8 cellular contexts compared by ENCODE assay signal in genomic region chr12:49088190-49088931, GRCh38. TPM values are rescaled to one million over a fixed set of nuclear protein-coding genes. Genes with fewer than 3 reads are reported as not detected.
DNase-seq lines count a peak whose midpoint lies in the region; ATAC-seq and TF ChIP-seq lines count a peak whose summit lies in the region.

No MANE protein-coding gene starts in this region.

- peaks cover 0 to 2% (median 0%) of the 10 kb centered on the region in 11 donors for H3K9me3 Mint-ChIP-seq in naive thymus-derived CD4-positive, alpha-beta T cell
- H3K9me3 Mint-ChIP-seq in stimulated activated effector memory CD8-positive, alpha-beta T cell treated with anti-CD3 and anti-CD28 coated beads, Interleukin-12 subunit alpha, Interleukin-12 subunit beta, amount 100 ng/mL, for 72 hours = no peaks in the 10 kb centered on the region

- peak; percentile 67 for ATAC-seq in GM21526 (IDR thresholded peaks at IDR 0.05; ENCODE audit: low FRiP score, unreplicated experiment)
- ATAC-seq in naive thymus-derived CD4-positive, alpha-beta T cell = peak; percentile 94
- peak; percentile 93 for ATAC-seq in stimulated activated effector memory CD8-positive, alpha-beta T cell treated with anti-CD3 and anti-CD28 coated beads, Interleukin-12 subunit alpha, Interleukin-12 subunit beta, amount 100 ng/mL, for 72 hours

- H3K9ac ChIP-seq in OCI-LY3 (ENCODE audit: low read length) = peak overlapping the region; percentile 46

- POLR2A ChIA-PET in naive thymus-derived CD4-positive, alpha-beta T cell (lab: Charles Lee) = interaction anchor here (0.7 to 3.0 kb wide), 8 partner anchors 22 to 653 kb away, joined by 3 to 26 read pairs (median 8); partner anchors contain the start of genes KMT2D, LMBR1L, TMBIM6 and TUBA1A

- H3K79me2 ChIP-seq in OCI-LY3 (ENCODE audit: low read length) = no peaks in the 10 kb centered on the region

- peak; percentile 85 for TF ChIP-seq RAD21 in Ishikawa (IDR thresholded peaks at IDR 0.05; ENCODE audit: low read depth)

- TF ChIP-seq CTCF in OCI-LY3 (IDR thresholded peaks at IDR 0.05; ENCODE audit: low read depth, low read length) (peak; percentile 79), epithelial cell of proximal tubule (conservative IDR thresholded peaks at IDR 0.05; ENCODE audit: low read depth, low read length) (peak; percentile 84)

- CTCF ChIA-PET in naive thymus-derived CD4-positive, alpha-beta T cell (lab: Charles Lee) = interaction anchor here (0.8 to 5.8 kb wide), 19 partner anchors 10 to 236 kb away, joined by 3 to 55 read pairs (median 6); partner anchors contain the start of genes DDX23, LMBR1L, RHEBL1 and TUBA1A

- H4K20me1 ChIP-seq in OCI-LY3 (ENCODE audit: insufficient read depth, low read length) = no peaks in the 10 kb centered on the region

- H3K27me3 ChIP-seq in OCI-LY3 (ENCODE audit: low read depth, low read length) = peaks cover 37% of the 10 kb centered on the region
- peaks cover 14 to 37% of the 10 kb centered on the region in 2 donors for H3K27me3 ChIP-seq in naive thymus-derived CD4-positive, alpha-beta T cell (ENCODE audit: control insufficient read depth in 2 of 2, insufficient read depth in 2 of 2, low read length in 2 of 2)

- no peak overlapping the region for H3K27ac ChIP-seq in OCI-LY3 (ENCODE audit: low read length)
- H3K27ac ChIP-seq in naive thymus-derived CD4-positive, alpha-beta T cell (ENCODE audit: low read depth, low read length) = no peak overlapping the region

- no peaks in the 10 kb centered on the region for H3K36me3 Mint-ChIP-seq in naive thymus-derived CD4-positive, alpha-beta T cell
- H3K36me3 Mint-ChIP-seq in stimulated activated effector memory CD8-positive, alpha-beta T cell treated with anti-CD3 and anti-CD28 coated beads, Interleukin-12 subunit alpha, Interleukin-12 subunit beta, amount 100 ng/mL, for 72 hours = no peaks in the 10 kb centered on the region

- no peaks in the 10 kb centered on the region for H3K9me3 ChIP-seq in OCI-LY3 (ENCODE audit: insufficient read depth, low read length)
- no peaks in the 10 kb centered on the region for H3K9me3 ChIP-seq in naive thymus-derived CD4-positive, alpha-beta T cell (ENCODE audit: control insufficient read depth in 2 of 3, low read length in 3 of 3)

- H3K4me3 Mint-ChIP-seq in naive thymus-derived CD4-positive, alpha-beta T cell = peak overlapping the region in 7 of 10 donors; percentile 11 to 59 (median 48)
- H3K4me3 Mint-ChIP-seq in stimulated activated effector memory CD8-positive, alpha-beta T cell treated with anti-CD3 and anti-CD28 coated beads, Interleukin-12 subunit alpha, Interleukin-12 subunit beta, amount 100 ng/mL, for 72 hours = peak overlapping the region; percentile 41

- peak overlapping the region; percentile 89 for H3K4me2 ChIP-seq in OCI-LY3 (ENCODE audit: low read length)

- peaks cover 32 to 58% (median 49%) of the 10 kb centered on the region in 5 donors for H3K27me3 Mint-ChIP-seq in naive thymus-derived CD4-positive, alpha-beta T cell

- H3K4me3 ChIP-seq in OCI-LY3 (ENCODE audit: low read length) (peak overlapping the region; percentile 71), epithelial cell of proximal tubule (ENCODE audit: low read depth, low read length) (peak overlapping the region; percentile 7)
- H3K4me3 ChIP-seq in naive thymus-derived CD4-positive, alpha-beta T cell (ENCODE audit: low read length) = no peak overlapping the region

- peak overlapping the region; percentile 99 for H2AFZ ChIP-seq in OCI-LY3 (ENCODE audit: low read depth, low read length)

- H3K27ac Mint-ChIP-seq in naive thymus-derived CD4-positive, alpha-beta T cell = peak overlapping the region in 2 of 9 donors; percentile 5 to 34
- peak overlapping the region; percentile 29 for H3K27ac Mint-ChIP-seq in stimulated activated effector memory CD8-positive, alpha-beta T cell treated with anti-CD3 and anti-CD28 coated beads, Interleukin-12 subunit alpha, Interleukin-12 subunit beta, amount 100 ng/mL, for 72 hours

- H3K4me1 ChIP-seq in OCI-LY3 (ENCODE audit: low read length) = peaks cover 21% of the 10 kb centered on the region
- H3K4me1 ChIP-seq in naive thymus-derived CD4-positive, alpha-beta T cell (ENCODE audit: control insufficient read depth in 2 of 2, insufficient read depth in 2 of 2, low read length in 2 of 2) = peaks cover 35 to 40% of the 10 kb centered on the region in 2 donors

- no peaks in the 10 kb centered on the region for H3K36me3 ChIP-seq in OCI-LY3 (replicated peaks; ENCODE audit: low read depth, low read length)
- H3K36me3 ChIP-seq in naive thymus-derived CD4-positive, alpha-beta T cell (ENCODE audit: control insufficient read depth in 2 of 3, insufficient read depth in 3 of 3, low read length in 3 of 3) = no peaks in the 10 kb centered on the region

- DNase-seq in COLO829 (ENCODE audit: low spot score) (peak; percentile 93), activated T-cell treated with anti-CD3 and anti-CD28 coated beads for 1 hour (ENCODE audit: low read depth) (peak; percentile 63), epithelial cell of proximal tubule (ENCODE audit: low read depth) (peak; percentile 58)
- peak; percentile 39 to 73 (median 70) for DNase-seq in naive thymus-derived CD4-positive, alpha-beta T cell
- peak; percentile 57 to 85 for DNase-seq in stimulated activated effector memory CD8-positive, alpha-beta T cell treated with anti-CD3 and anti-CD28 coated beads, Interleukin-12 subunit alpha, Interleukin-12 subunit beta, amount 100 ng/mL, for 72 hours (ENCODE audit: low spot score in 2 of 2)

- intact Hi-C loops in naive thymus-derived CD4-positive, alpha-beta T cell (cut with micrococcal nuclease) = loop anchor here (1.0 to 2.0 kb wide), 9 partner anchors 10 to 147 kb away; partner anchors contain the start of genes LMBR1L (in 2 of the 2) and TUBA1A (in 1 of the 2)

- H3K4me1 Mint-ChIP-seq in naive thymus-derived CD4-positive, alpha-beta T cell = peaks cover 22 to 53% (median 38%) of the 10 kb centered on the region in 7 donors
- H3K4me1 Mint-ChIP-seq in stimulated activated effector memory CD8-positive, alpha-beta T cell treated with anti-CD3 and anti-CD28 coated beads, Interleukin-12 subunit alpha, Interleukin-12 subunit beta, amount 100 ng/mL, for 72 hours = peaks cover 44% of the 10 kb centered on the region

- TF ChIP-seq EP300 in Ishikawa (IDR thresholded peaks at IDR 0.05; ENCODE audit: borderline replicate concordance) = no peak

TF ChIP-seq in Ishikawa, 13 proteins besides CTCF, POLR2A, EP300 and RAD21 (continues in another document):
- no peak for TF ChIP-seq NFIC (IDR thresholded peaks at IDR 0.05)
- TF ChIP-seq REST (IDR thresholded peaks at IDR 0.05; ENCODE audit: low read depth) = no peak
- no peak for TF ChIP-seq EGR1 (IDR thresholded peaks at IDR 0.05)
- TF ChIP-seq TCF12 (IDR thresholded peaks at IDR 0.05; ENCODE audit: low read depth) = no peak; the same call in 1 of the 2 replicates
- no peak for TF ChIP-seq CEBPB (IDR thresholded peaks at IDR 0.05)
- TF ChIP-seq USF1 (IDR thresholded peaks at IDR 0.05) = 0 out of 2 replicates have a peak, but pooled peaks have one; percentile 17
- TF ChIP-seq TEAD4 (IDR thresholded peaks at IDR 0.05) = peak; percentile 46
- peak; percentile 66; the same call in 1 of the 2 replicates for TF ChIP-seq ZBTB7A (IDR thresholded peaks at IDR 0.05; ENCODE audit: low read depth)

RNA-seq across cellular contexts. Expression of gene DHH, which starts 6.2 kb away (rescaled TPM):
- total RNA-seq in epithelial cell of proximal tubule = 0.14 and 0.52 TPM in 2 replicates
- under 1 TPM; 0.24 to 0.91 (median 0.76) TPM for total RNA-seq in naive thymus-derived CD4-positive, alpha-beta T cell
- polyA plus RNA-seq in naive thymus-derived CD4-positive, alpha-beta T cell = not detected

RNA-seq across cellular contexts. Expression of gene RHEBL1, which starts 18.6 kb away (rescaled TPM):
- total RNA-seq in epithelial cell of proximal tubule = 1.6 and 2.3 TPM in 2 replicates
- 1 to 10 TPM; 1.8 to 9.4 (median 3.3) TPM for total RNA-seq in naive thymus-derived CD4-positive, alpha-beta T cell
- polyA plus RNA-seq in naive thymus-derived CD4-positive, alpha-beta T cell = 1 to 10 TPM; 1.8 to 3.8 TPM

RNA-seq across cellular contexts. Expression of gene LMBR1L, which starts 22.3 kb away (rescaled TPM):
- 21.8 and 37.8 TPM in 2 replicates for total RNA-seq in epithelial cell of proximal tubule
- total RNA-seq in naive thymus-derived CD4-positive, alpha-beta T cell = 100 to 1,000 TPM in 4 of 5 experiments, 10 to 100 TPM in 1; 67.4 to 328 (median 263) TPM
- 10 to 100 TPM; 40.7 to 58.6 TPM for polyA plus RNA-seq in naive thymus-derived CD4-positive, alpha-beta T cell

RNA-seq across cellular contexts. Expression of gene KMT2D, which starts 27.8 kb away (rescaled TPM):
- total RNA-seq in epithelial cell of proximal tubule = 16.6 and 17.2 TPM in 2 replicates
- 100 to 1,000 TPM; 129 to 167 (median 151) TPM for total RNA-seq in naive thymus-derived CD4-positive, alpha-beta T cell
- polyA plus RNA-seq in naive thymus-derived CD4-positive, alpha-beta T cell = 10 to 100 TPM in 1 of 2 donors, 1 to 10 TPM in 1; 6.6 to 26.4 TPM

RNA-seq across cellular contexts. Expression of gene TUBA1B, which starts 42.8 kb away (rescaled TPM):
- total RNA-seq in epithelial cell of proximal tubule = 2,565 and 4,770 TPM in 2 replicates
- 1,000 to 10,000 TPM in 1 of 5 experiments, 100 to 1,000 TPM in 4; 124 to 1,463 (median 279) TPM for total RNA-seq in naive thymus-derived CD4-positive, alpha-beta T cell
- polyA plus RNA-seq in naive thymus-derived CD4-positive, alpha-beta T cell = 100 to 1,000 TPM; 473 to 648 TPM
